In genomic region chr12:46387697-46388096, GRCh38 we compare ENCODE assay signal across 8 cellular contexts. TPM values are rescaled to one million over a fixed set of nuclear protein-coding genes. Genes with fewer than 3 reads are reported as not detected.
DNase-seq lines count a peak whose midpoint lies in the region; ATAC-seq and TF ChIP-seq lines count a peak whose summit lies in the region.

No MANE protein-coding gene starts in this region.

- no peaks in the 10 kb centered on the region for H3K9me3 ChIP-seq in mammary epithelial cell (replicated peaks; ENCODE audit: insufficient read depth, low read length)
- H3K9me3 ChIP-seq in Panc1 (ENCODE audit: control insufficient read depth, insufficient read depth, low read depth, low read length): no peaks in the 10 kb centered on the region
- no peaks in the 10 kb centered on the region for H3K9me3 ChIP-seq in tibial artery

- no peak overlapping the region for H2AFZ ChIP-seq in mammary epithelial cell (ENCODE audit: low read depth, low read length)

- H3K4me1 ChIP-seq in mammary epithelial cell (ENCODE audit: insufficient read depth, low read length) (peaks cover 61% of the 10 kb centered on the region), Panc1 (ENCODE audit: control insufficient read depth, insufficient read depth, low read length) (peaks cover 86% of the 10 kb centered on the region), tibial artery (peaks cover 0 to 86% (median 55%) of the 10 kb centered on the region in 4 donors)

- peaks cover 8% of the 10 kb centered on the region for H3K79me2 ChIP-seq in mammary epithelial cell (ENCODE audit: insufficient read depth, low read length)

- no peaks in the 10 kb centered on the region for H3K36me3 ChIP-seq in mammary epithelial cell (ENCODE audit: insufficient read depth, low read length)
- H3K36me3 ChIP-seq in Panc1 (ENCODE audit: control insufficient read depth, insufficient read depth, low read length): no peaks in the 10 kb centered on the region; the same call in none of the 2 replicates
- H3K36me3 ChIP-seq in tibial artery: no peaks in the 10 kb centered on the region

- in situ Hi-C loops in mammary epithelial cell (cut with MboI; ENCODE audit: low sequenced_read_pairs in 2 of 2): loop anchor here (5.0 to 25.0 kb wide), 4 partner anchors 55 to 277 kb away; no protein-coding TSS in a partner anchor
- in situ Hi-C loops in Panc1 (cut with HindIII; ENCODE audit: low pct_unique_long_range_greater_than_20kb, low sequenced_read_pairs): no loop called here

- H3K27ac ChIP-seq in mammary epithelial cell (ENCODE audit: insufficient read depth, low read depth, low read length) (no peak overlapping the region), Panc1 (ENCODE audit: low read length) (peak overlapping the region; percentile 100), tibial artery (peak overlapping the region; percentile 75 to 98)

- H3K4me3 Mint-ChIP-seq in MCF 10A (ENCODE audit: unreplicated experiment) (peak overlapping the region; percentile 45), immature natural killer cell (peak overlapping the region in 4 of 5 donors; percentile 44 to 65 (median 60))

- whole genome bisulfite sequencing in mammary epithelial cell (ENCODE audit: low coverage, missing lambda C conversion rate): 96% methylated on average over 7 of the region's 7 CpGs

- H3K9ac ChIP-seq in mammary epithelial cell (ENCODE audit: insufficient read depth, low read length): no peak overlapping the region

- H4K20me1 ChIP-seq in mammary epithelial cell (ENCODE audit: insufficient read depth, low read length): no peaks in the 10 kb centered on the region

- H3K9me3 Mint-ChIP-seq in MCF 10A (ENCODE audit: unreplicated experiment): no peaks in the 10 kb centered on the region
- H3K9me3 Mint-ChIP-seq in immature natural killer cell: no peaks in the 10 kb centered on the region

- dilution Hi-C loops in mammary epithelial cell (cut with HindIII; ENCODE audit: low sequenced_read_pairs): no loop called here

- DNase-seq in MCF 10A (ENCODE audit: unreplicated experiment) (no peak), mammary epithelial cell (no peak), Panc1 (ENCODE audit: low read depth, low spot score) (no peak), immature natural killer cell (peak in 1 of 3 donors; percentile 27), tibial artery (no peak)
- no peak for DNase-seq in activated effector memory CD4-positive, alpha-beta T cell treated with anti-CD3 and anti-CD28 coated beads, Interleukin-2, amount 50 U/mL, for 16 hours

- peaks cover 55% of the 10 kb centered on the region for H3K4me1 Mint-ChIP-seq in MCF 10A (ENCODE audit: insufficient read depth, unreplicated experiment)
- peaks cover 30 to 59% of the 10 kb centered on the region in 2 donors for H3K4me1 Mint-ChIP-seq in immature natural killer cell

- H3K27me3 ChIP-seq in mammary epithelial cell (ENCODE audit: insufficient read depth, low read length) (no peaks in the 10 kb centered on the region), Panc1 (ENCODE audit: control insufficient read depth, insufficient read depth, low read length) (no peaks in the 10 kb centered on the region), tibial artery (no peaks in the 10 kb centered on the region)

- no TSS peak for BruUV-seq in MCF 10A (replicated peaks; lab: Mats Ljungman, UMichigan)
- no TSS peak for BruUV-seq in mammary epithelial cell (replicated peaks; lab: Mats Ljungman, UMichigan)
- no TSS peak for BruUV-seq in Panc1 (replicated peaks; lab: Mats Ljungman, UMichigan)

- H3K27me3 Mint-ChIP-seq in MCF 10A (ENCODE audit: insufficient read depth, unreplicated experiment) (no peaks in the 10 kb centered on the region), immature natural killer cell (ENCODE audit: low read depth in 3 of 3) (peaks cover 0 to 16% (median 2%) of the 10 kb centered on the region in 3 donors)

- H3K27ac Mint-ChIP-seq in MCF 10A (ENCODE audit: low read depth, unreplicated experiment) (peak overlapping the region; percentile 74), immature natural killer cell (peak overlapping the region in 5 of 6 donors; percentile 61 to 83 (median 78))

- CTCF ChIA-PET in MCF 10A (lab: Yijun Ruan, JAX) (no interaction called here), mammary epithelial cell (lab: Charles Lee; ENCODE audit: low non-redundant PET) (no interaction called here), Panc1 (lab: Charles Lee) (no interaction called here)

- no peak overlapping the region for H3K4me2 ChIP-seq in mammary epithelial cell (ENCODE audit: insufficient read depth, low read depth, low read length)

- TF ChIP-seq CTCF in MCF 10A (IDR thresholded peaks at IDR 0.05; ENCODE audit: unreplicated experiment) (no peak), mammary epithelial cell (conservative IDR thresholded peaks at IDR 0.05 in 1 of 2, IDR thresholded peaks at IDR 0.05 in 1 of 2; ENCODE audit: extremely low read depth in 1 of 2, insufficient read depth in 1 of 2, low read depth in 1 of 2, low read length in 2 of 2) (no peak), Panc1 (IDR thresholded peaks at IDR 0.05) (no peak), tibial artery (IDR thresholded peaks at IDR 0.05) (no peak)

- intact Hi-C loops in MCF 10A (cut with micrococcal nuclease) (no loop called here), mammary epithelial cell (cut with micrococcal nuclease) (no loop called here), Panc1 (cut with micrococcal nuclease; ENCODE audit: unreplicated experiment) (no loop called here), tibial artery (cut with DNase I; ENCODE audit: low total_unique reads) (no loop called here)

- peaks cover 4% of the 10 kb centered on the region for H3K36me3 Mint-ChIP-seq in MCF 10A (ENCODE audit: insufficient read depth, unreplicated experiment)
- H3K36me3 Mint-ChIP-seq in immature natural killer cell: peaks cover 9 to 35% (median 9%) of the 10 kb centered on the region in 3 donors

- POLR2A ChIA-PET in MCF 10A (lab: Yijun Ruan, JAX): interaction anchor here (0.6 to 15.1 kb wide), 20 partner anchors 12 to 288 kb away, joined by 3 to 302 read pairs (median 25); partner anchors contain the start of genes SLC38A1 and SLC38A2
- POLR2A ChIA-PET in Panc1 (lab: Charles Lee): no interaction called here

- ATAC-seq in Panc1 (no peak), GM19351 (IDR thresholded peaks at IDR 0.05; ENCODE audit: unreplicated experiment) (no peak), HG03520 (IDR thresholded peaks at IDR 0.05; ENCODE audit: unreplicated experiment) (no peak)

- H3K4me3 ChIP-seq in mammary epithelial cell (replicated peaks in 1 of 3; ENCODE audit: insufficient read depth in 1 of 3, low read depth in 2 of 3, low read length in 3 of 3) (no peak overlapping the region), Panc1 (ENCODE audit: low read depth in 2 of 2, low read length in 2 of 2) (no peak overlapping the region), tibial artery (peak overlapping the region in 1 of 2 donors; percentile 21)

RNA-seq across cellular contexts. Expression of gene SLC38A2, which starts 15.1 kb away (rescaled TPM):
- 817 and 1,070 TPM in 2 replicates for total RNA-seq in MCF 10A (2022)
- 100 to 1,000 TPM; 774 to 995 TPM for total RNA-seq in mammary epithelial cell
- 153 TPM for polyA plus RNA-seq in mammary epithelial cell
- 348 TPM for polyA minus RNA-seq in mammary epithelial cell
- 341 TPM for total RNA-seq in Panc1 (2021; ENCODE audit: unreplicated experiment)
- 122 TPM for polyA plus RNA-seq in Panc1 (2012; ENCODE audit: insufficient read length)
- polyA plus RNA-seq in immature natural killer cell: 100 to 1,000 TPM in 1 of 3 donors, 10 to 100 TPM in 2; 52.6 to 116 (median 92.7) TPM
